Comparison of ENCODE assay signal across 1 cellular context in genomic region chr17:4014148-4014927, GRCh38.
TF ChIP-seq lines count a peak whose summit lies in the region.

No MANE protein-coding gene starts in this region.

TF ChIP-seq in HepG2, 621 proteins besides CTCF, POLR2A, EP300 and RAD21 (continued from another document and continues in another):
- TF ChIP-seq, protein P1, sequence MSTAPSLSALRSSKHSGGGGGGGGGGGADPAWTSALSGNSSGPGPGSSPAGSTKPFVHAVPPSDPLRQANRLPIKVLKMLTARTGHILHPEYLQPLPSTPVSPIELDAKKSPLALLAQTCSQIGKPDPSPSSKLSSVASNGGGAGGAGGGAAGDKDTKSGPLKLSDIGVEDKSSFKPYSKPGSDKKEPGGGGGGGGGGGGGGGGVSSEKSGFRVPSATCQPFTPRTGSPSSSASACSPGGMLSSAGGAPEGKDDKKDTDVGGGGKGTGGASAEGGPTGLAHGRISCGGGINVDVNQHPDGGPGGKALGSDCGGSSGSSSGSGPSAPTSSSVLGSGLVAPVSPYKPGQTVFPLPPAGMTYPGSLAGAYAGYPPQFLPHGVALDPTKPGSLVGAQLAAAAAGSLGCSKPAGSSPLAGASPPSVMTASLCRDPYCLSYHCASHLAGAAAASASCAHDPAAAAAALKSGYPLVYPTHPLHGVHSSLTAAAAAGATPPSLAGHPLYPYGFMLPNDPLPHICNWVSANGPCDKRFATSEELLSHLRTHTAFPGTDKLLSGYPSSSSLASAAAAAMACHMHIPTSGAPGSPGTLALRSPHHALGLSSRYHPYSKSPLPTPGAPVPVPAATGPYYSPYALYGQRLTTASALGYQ (CRISPR knock-in tag; IDR thresholded peaks at IDR 0.05) = no peak
- TF ChIP-seq GPBP1L1 (CRISPR knock-in tag; IDR thresholded peaks at IDR 0.05) (no peak), E2F5 (CRISPR knock-in tag; conservative IDR thresholded peaks at IDR 0.05) (no peak), ZNF792 (CRISPR knock-in tag; IDR thresholded peaks at IDR 0.05) (no peak), ZBTB10 (CRISPR knock-in tag; IDR thresholded peaks at IDR 0.05; ENCODE audit: borderline replicate concordance) (no peak), JUNB (CRISPR knock-in tag; IDR thresholded peaks at IDR 0.05; ENCODE audit: borderline replicate concordance) (no peak), NFE2 (CRISPR knock-in tag; IDR thresholded peaks at IDR 0.05) (no peak), MTERF4 (CRISPR knock-in tag; IDR thresholded peaks at IDR 0.05) (peak; percentile 64; the same call in 1 of the 2 replicates), GFI1 (CRISPR knock-in tag; IDR thresholded peaks at IDR 0.05; ENCODE audit: borderline replicate concordance) (peak; percentile 75; the same call in 1 of the 2 replicates), ZNF788 (CRISPR knock-in tag; IDR thresholded peaks at IDR 0.05; ENCODE audit: borderline replicate concordance) (peak; percentile 96; the same call in 1 of the 2 replicates), SNAPC2 (CRISPR knock-in tag; IDR thresholded peaks at IDR 0.05) (no peak), ZNF781 (CRISPR knock-in tag; IDR thresholded peaks at IDR 0.05; ENCODE audit: borderline replicate concordance, not compliant biosample characterization) (no peak), SP4 (CRISPR knock-in tag; IDR thresholded peaks at IDR 0.05) (peak; percentile 49; the same call in 1 of the 2 replicates), TFAP4 (IDR thresholded peaks at IDR 0.05; ENCODE audit: borderline replicate concordance, low read depth) (peak; percentile 74; the same call in 1 of the 2 replicates), KMT2B (CRISPR knock-in tag; IDR thresholded peaks at IDR 0.05) (0 out of 2 replicates have a peak, but pooled peaks have one; percentile 52), NCOA5 (CRISPR knock-in tag; IDR thresholded peaks at IDR 0.05) (no peak), ZSCAN12 (CRISPR knock-in tag; IDR thresholded peaks at IDR 0.05) (no peak), TBX2 (CRISPR knock-in tag; IDR thresholded peaks at IDR 0.05; ENCODE audit: borderline replicate concordance) (peak; percentile 87), ZNF280B (CRISPR knock-in tag; IDR thresholded peaks at IDR 0.05; ENCODE audit: borderline replicate concordance) (peak; percentile 41; the same call in 1 of the 2 replicates), ZNF234 (CRISPR knock-in tag; conservative IDR thresholded peaks at IDR 0.05) (no peak; the same call in 1 of the 2 replicates), EED (CRISPR knock-in tag; IDR thresholded peaks at IDR 0.05) (peak; percentile 59; the same call in 1 of the 2 replicates), ZSCAN9 (CRISPR knock-in tag; IDR thresholded peaks at IDR 0.05; ENCODE audit: borderline replicate concordance) (peak; percentile 37; the same call in 1 of the 2 replicates), THYN1 (CRISPR knock-in tag; IDR thresholded peaks at IDR 0.05; ENCODE audit: borderline replicate concordance, low read depth) (no peak)
- TF ChIP-seq, protein P2, sequence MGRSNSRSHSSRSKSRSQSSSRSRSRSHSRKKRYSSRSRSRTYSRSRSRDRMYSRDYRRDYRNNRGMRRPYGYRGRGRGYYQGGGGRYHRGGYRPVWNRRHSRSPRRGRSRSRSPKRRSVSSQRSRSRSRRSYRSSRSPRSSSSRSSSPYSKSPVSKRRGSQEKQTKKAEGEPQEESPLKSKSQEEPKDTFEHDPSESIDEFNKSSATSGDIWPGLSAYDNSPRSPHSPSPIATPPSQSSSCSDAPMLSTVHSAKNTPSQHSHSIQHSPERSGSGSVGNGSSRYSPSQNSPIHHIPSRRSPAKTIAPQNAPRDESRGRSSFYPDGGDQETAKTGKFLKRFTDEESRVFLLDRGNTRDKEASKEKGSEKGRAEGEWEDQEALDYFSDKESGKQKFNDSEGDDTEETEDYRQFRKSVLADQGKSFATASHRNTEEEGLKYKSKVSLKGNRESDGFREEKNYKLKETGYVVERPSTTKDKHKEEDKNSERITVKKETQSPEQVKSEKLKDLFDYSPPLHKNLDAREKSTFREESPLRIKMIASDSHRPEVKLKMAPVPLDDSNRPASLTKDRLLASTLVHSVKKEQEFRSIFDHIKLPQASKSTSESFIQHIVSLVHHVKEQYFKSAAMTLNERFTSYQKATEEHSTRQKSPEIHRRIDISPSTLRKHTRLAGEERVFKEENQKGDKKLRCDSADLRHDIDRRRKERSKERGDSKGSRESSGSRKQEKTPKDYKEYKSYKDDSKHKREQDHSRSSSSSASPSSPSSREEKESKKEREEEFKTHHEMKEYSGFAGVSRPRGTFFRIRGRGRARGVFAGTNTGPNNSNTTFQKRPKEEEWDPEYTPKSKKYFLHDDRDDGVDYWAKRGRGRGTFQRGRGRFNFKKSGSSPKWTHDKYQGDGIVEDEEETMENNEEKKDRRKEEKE (IDR thresholded peaks at IDR 0.05) = no peak
- TF ChIP-seq, protein P3, sequence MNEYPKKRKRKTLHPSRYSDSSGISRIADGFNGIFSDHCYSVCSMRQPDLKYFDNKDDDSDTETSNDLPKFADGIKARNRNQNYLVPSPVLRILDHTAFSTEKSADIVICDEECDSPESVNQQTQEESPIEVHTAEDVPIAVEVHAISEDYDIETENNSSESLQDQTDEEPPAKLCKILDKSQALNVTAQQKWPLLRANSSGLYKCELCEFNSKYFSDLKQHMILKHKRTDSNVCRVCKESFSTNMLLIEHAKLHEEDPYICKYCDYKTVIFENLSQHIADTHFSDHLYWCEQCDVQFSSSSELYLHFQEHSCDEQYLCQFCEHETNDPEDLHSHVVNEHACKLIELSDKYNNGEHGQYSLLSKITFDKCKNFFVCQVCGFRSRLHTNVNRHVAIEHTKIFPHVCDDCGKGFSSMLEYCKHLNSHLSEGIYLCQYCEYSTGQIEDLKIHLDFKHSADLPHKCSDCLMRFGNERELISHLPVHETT (CRISPR knock-in tag; conservative IDR thresholded peaks at IDR 0.05) = peak; percentile 20; the same call in 1 of the 2 replicates
- TF ChIP-seq, protein P4, sequence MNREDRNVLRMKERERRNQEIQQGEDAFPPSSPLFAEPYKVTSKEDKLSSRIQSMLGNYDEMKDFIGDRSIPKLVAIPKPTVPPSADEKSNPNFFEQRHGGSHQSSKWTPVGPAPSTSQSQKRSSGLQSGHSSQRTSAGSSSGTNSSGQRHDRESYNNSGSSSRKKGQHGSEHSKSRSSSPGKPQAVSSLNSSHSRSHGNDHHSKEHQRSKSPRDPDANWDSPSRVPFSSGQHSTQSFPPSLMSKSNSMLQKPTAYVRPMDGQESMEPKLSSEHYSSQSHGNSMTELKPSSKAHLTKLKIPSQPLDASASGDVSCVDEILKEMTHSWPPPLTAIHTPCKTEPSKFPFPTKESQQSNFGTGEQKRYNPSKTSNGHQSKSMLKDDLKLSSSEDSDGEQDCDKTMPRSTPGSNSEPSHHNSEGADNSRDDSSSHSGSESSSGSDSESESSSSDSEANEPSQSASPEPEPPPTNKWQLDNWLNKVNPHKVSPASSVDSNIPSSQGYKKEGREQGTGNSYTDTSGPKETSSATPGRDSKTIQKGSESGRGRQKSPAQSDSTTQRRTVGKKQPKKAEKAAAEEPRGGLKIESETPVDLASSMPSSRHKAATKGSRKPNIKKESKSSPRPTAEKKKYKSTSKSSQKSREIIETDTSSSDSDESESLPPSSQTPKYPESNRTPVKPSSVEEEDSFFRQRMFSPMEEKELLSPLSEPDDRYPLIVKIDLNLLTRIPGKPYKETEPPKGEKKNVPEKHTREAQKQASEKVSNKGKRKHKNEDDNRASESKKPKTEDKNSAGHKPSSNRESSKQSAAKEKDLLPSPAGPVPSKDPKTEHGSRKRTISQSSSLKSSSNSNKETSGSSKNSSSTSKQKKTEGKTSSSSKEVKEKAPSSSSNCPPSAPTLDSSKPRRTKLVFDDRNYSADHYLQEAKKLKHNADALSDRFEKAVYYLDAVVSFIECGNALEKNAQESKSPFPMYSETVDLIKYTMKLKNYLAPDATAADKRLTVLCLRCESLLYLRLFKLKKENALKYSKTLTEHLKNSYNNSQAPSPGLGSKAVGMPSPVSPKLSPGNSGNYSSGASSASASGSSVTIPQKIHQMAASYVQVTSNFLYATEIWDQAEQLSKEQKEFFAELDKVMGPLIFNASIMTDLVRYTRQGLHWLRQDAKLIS (CRISPR knock-in tag; IDR thresholded peaks at IDR 0.05) = no peak
